In the genomic region with DNA sequence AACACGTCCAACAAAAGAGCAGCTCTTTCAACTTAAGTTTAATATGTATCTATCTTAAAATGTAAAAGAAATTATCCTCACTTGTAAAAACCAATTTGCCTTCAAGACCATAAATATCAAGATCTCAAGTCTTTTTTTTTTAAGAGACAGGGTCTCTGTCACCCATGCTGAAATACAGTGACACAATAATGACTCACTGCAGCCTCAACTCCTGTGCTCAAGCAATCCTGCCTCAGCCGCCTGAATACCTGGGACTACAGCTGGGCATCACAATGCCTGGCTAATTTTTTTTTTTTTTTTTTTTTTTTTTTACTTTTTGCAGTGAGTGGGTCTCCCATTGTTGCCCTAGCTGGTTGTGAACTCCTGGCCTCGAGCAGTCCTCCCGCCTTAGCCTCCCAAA, we compare ENCODE assay signal across 2 cellular contexts.
TF ChIP-seq lines count a peak whose summit lies in the region.

No MANE protein-coding gene starts in this region.

TF ChIP-seq in K562, 482 proteins besides CTCF, POLR2A, EP300 and RAD21 (continues in another document):
- TF ChIP-seq, protein P1, sequence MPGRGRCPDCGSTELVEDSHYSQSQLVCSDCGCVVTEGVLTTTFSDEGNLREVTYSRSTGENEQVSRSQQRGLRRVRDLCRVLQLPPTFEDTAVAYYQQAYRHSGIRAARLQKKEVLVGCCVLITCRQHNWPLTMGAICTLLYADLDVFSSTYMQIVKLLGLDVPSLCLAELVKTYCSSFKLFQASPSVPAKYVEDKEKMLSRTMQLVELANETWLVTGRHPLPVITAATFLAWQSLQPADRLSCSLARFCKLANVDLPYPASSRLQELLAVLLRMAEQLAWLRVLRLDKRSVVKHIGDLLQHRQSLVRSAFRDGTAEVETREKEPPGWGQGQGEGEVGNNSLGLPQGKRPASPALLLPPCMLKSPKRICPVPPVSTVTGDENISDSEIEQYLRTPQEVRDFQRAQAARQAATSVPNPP (IDR thresholded peaks at IDR 0.05; ENCODE audit: borderline replicate concordance, insufficient read depth, insufficient read length): no peak
- TF ChIP-seq FOSL1 (tag; conservative IDR thresholded peaks at IDR 0.05): peak; percentile 80
- no peak for TF ChIP-seq CGGBP1 (CRISPR knock-in tag; IDR thresholded peaks at IDR 0.05)
- TF ChIP-seq, protein P2, sequence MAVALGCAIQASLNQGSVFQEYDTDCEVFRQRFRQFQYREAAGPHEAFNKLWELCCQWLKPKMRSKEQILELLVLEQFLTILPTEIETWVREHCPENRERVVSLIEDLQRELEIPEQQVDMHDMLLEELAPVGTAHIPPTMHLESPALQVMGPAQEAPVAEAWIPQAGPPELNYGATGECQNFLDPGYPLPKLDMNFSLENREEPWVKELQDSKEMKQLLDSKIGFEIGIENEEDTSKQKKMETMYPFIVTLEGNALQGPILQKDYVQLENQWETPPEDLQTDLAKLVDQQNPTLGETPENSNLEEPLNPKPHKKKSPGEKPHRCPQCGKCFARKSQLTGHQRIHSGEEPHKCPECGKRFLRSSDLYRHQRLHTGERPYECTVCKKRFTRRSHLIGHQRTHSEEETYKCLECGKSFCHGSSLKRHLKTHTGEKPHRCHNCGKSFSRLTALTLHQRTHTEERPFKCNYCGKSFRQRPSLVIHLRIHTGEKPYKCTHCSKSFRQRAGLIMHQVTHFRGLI (CRISPR knock-in tag; IDR thresholded peaks at IDR 0.05): no peak
- no peak for TF ChIP-seq E4F1 (CRISPR knock-in tag; IDR thresholded peaks at IDR 0.05; ENCODE audit: borderline replicate concordance)
- TF ChIP-seq NFYB (IDR thresholded peaks at IDR 0.05; ENCODE audit: extremely low read depth, insufficient read length): no peak
- TF ChIP-seq ZNF384 (IDR thresholded peaks at IDR 0.05; ENCODE audit: low read depth, low read length): 0 out of 2 replicates have a peak, but pooled peaks have one; percentile 31
- TF ChIP-seq TRIM25 (IDR thresholded peaks at IDR 0.05; ENCODE audit: borderline replicate concordance): no peak
- TF ChIP-seq MYC (IDR thresholded peaks at IDR 0.05; ENCODE audit: low read depth, low read length): no peak
- no peak for TF ChIP-seq MYC (CRISPR knock-in tag; IDR thresholded peaks at IDR 0.05; ENCODE audit: borderline replicate concordance, low read depth)
- peak; percentile 36; the same call in 1 of the 2 replicates for TF ChIP-seq JUND (IDR thresholded peaks at IDR 0.05; ENCODE audit: borderline replicate concordance, low read depth, low read length)
- no peak for TF ChIP-seq JUND (tag; IDR thresholded peaks at IDR 0.05; ENCODE audit: borderline replicate concordance, low read depth, low read length)
- TF ChIP-seq, protein P3, sequence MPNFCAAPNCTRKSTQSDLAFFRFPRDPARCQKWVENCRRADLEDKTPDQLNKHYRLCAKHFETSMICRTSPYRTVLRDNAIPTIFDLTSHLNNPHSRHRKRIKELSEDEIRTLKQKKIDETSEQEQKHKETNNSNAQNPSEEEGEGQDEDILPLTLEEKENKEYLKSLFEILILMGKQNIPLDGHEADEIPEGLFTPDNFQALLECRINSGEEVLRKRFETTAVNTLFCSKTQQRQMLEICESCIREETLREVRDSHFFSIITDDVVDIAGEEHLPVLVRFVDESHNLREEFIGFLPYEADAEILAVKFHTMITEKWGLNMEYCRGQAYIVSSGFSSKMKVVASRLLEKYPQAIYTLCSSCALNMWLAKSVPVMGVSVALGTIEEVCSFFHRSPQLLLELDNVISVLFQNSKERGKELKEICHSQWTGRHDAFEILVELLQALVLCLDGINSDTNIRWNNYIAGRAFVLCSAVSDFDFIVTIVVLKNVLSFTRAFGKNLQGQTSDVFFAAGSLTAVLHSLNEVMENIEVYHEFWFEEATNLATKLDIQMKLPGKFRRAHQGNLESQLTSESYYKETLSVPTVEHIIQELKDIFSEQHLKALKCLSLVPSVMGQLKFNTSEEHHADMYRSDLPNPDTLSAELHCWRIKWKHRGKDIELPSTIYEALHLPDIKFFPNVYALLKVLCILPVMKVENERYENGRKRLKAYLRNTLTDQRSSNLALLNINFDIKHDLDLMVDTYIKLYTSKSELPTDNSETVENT (CRISPR knock-in tag; IDR thresholded peaks at IDR 0.05): no peak
- no peak for TF ChIP-seq ZNF3 (CRISPR knock-in tag; IDR thresholded peaks at IDR 0.05)
- peak; percentile 55; the same call in 1 of the 2 replicates for TF ChIP-seq JUN (IDR thresholded peaks at IDR 0.05; ENCODE audit: borderline replicate concordance, low read depth, low read length)
- no peak for TF ChIP-seq JUN (CRISPR knock-in tag; IDR thresholded peaks at IDR 0.05; ENCODE audit: borderline replicate concordance)
- TF ChIP-seq POLR2B (IDR thresholded peaks at IDR 0.05; ENCODE audit: low read depth, partially characterized antibody): no peak
- no peak for TF ChIP-seq XRCC4 (IDR thresholded peaks at IDR 0.05; ENCODE audit: extremely low read depth, insufficient read depth, insufficient read length)

TF ChIP-seq in GM23338, 12 proteins besides CTCF, POLR2A, EP300 and RAD21 (continued from another document):
- TF ChIP-seq, protein P4, sequence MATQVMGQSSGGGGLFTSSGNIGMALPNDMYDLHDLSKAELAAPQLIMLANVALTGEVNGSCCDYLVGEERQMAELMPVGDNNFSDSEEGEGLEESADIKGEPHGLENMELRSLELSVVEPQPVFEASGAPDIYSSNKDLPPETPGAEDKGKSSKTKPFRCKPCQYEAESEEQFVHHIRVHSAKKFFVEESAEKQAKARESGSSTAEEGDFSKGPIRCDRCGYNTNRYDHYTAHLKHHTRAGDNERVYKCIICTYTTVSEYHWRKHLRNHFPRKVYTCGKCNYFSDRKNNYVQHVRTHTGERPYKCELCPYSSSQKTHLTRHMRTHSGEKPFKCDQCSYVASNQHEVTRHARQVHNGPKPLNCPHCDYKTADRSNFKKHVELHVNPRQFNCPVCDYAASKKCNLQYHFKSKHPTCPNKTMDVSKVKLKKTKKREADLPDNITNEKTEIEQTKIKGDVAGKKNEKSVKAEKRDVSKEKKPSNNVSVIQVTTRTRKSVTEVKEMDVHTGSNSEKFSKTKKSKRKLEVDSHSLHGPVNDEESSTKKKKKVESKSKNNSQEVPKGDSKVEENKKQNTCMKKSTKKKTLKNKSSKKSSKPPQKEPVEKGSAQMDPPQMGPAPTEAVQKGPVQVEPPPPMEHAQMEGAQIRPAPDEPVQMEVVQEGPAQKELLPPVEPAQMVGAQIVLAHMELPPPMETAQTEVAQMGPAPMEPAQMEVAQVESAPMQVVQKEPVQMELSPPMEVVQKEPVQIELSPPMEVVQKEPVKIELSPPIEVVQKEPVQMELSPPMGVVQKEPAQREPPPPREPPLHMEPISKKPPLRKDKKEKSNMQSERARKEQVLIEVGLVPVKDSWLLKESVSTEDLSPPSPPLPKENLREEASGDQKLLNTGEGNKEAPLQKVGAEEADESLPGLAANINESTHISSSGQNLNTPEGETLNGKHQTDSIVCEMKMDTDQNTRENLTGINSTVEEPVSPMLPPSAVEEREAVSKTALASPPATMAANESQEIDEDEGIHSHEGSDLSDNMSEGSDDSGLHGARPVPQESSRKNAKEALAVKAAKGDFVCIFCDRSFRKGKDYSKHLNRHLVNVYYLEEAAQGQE (IDR thresholded peaks at IDR 0.05; ENCODE audit: unreplicated experiment): no peak
TF ChIP-seq in GM23338: peak in this region for 0.
